Comparison of ENCODE assay signal across 1 cellular context in the genomic region with DNA sequence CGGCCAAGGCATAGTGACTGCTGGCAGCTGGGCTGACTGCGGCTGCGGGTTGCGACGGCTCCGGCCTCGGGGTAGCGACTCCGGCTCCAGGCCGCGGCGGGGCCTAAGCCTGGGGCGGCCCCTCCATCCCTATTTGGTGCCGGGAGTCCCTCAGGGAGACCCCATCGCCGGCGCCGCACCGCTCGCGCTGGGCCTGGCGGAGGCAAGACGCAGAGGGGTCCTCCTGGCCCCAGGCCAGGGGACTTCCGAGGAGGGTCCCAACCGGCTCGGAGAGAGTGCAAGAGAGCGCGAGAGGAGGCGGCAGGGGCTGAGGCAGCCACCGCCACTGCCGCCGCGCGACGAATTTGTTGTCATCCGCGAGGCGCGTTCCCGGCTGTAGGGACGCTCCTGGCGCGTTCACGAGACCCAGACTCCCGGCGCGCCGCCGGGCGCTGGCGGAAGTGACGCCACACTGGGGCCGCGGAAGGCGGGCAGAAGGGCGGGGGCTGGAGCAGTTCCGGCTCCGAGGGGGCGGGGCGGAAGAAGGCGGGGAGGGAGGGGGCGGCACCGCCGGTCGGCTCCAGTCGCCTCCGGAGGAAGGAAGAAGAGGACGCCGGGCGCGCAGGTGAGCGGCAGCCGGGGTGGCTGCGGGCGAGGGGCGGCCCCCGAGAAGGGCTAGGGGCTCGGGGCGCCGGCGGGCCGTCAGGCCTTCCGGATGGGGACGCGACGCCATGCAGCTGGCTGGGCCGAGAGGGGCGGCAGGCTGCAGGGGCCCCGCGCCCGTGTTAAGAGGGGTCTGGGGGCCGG.
TF ChIP-seq lines count a peak whose summit lies in the region.

Gene ATG2B (minus strand): TSS at position 377 of the 786 bp plus-strand sequence. CDS start 365 bp downstream, at position 12.
Gene GSKIP (plus strand): TSS at position 562 of the 786 bp plus-strand sequence. CDS start 18,722 bp downstream, outside the sequence.

TF ChIP-seq in GM12878, 131 proteins besides CTCF, POLR2A, EP300 and RAD21 (continued from another document and continues in another):
- TF ChIP-seq CUX1 (IDR thresholded peaks at IDR 0.05; ENCODE audit: insufficient replicate concordance, low read depth, low read length) (no peak), TCF12 (IDR thresholded peaks at IDR 0.05; ENCODE audit: low read depth, low read length) (0 out of 2 replicates have a peak, but pooled peaks have one; percentile 15), SIX5 (IDR thresholded peaks at IDR 0.05; ENCODE audit: low read depth, low read length, severe bottlenecking) (no peak), MYB (IDR thresholded peaks at IDR 0.05; ENCODE audit: borderline replicate concordance, low read depth, low read length) (no peak), POU2F2 (IDR thresholded peaks at IDR 0.05; ENCODE audit: borderline replicate concordance, low read depth, low read length) (0 out of 3 replicates have a peak, but pooled peaks have one; percentile 16), IRF3 (IDR thresholded peaks at IDR 0.05) (no peak), HDAC6 (IDR thresholded peaks at IDR 0.05; ENCODE audit: unreplicated experiment) (no peak), POLR2AphosphoS2 (IDR thresholded peaks at IDR 0.05; ENCODE audit: low read depth, low read length) (peak; percentile 31; the same call in 1 of the 2 replicates), KDM1A (IDR thresholded peaks at IDR 0.05; ENCODE audit: borderline replicate concordance) (no peak), USF1 (IDR thresholded peaks at IDR 0.05; ENCODE audit: borderline replicate concordance, extremely low read length, insufficient read depth, low read depth, low read length) (no peak), ESRRA (IDR thresholded peaks at IDR 0.05; ENCODE audit: low read length) (no peak), STAT3 (IDR thresholded peaks at IDR 0.05; ENCODE audit: low read depth, low read length) (no peak), EGR1 (IDR thresholded peaks at IDR 0.05; ENCODE audit: borderline replicate concordance in 1 of 2, low read depth in 2 of 2, low read length in 2 of 2) (peak in 1 of 2 experiments; percentile 45; a peak in 1 of 3 replicates), SMAD5 (IDR thresholded peaks at IDR 0.05; ENCODE audit: low read depth) (no peak), MTA3 (IDR thresholded peaks at IDR 0.05; ENCODE audit: borderline replicate concordance, low read length) (no peak), RB1 (IDR thresholded peaks at IDR 0.05; ENCODE audit: borderline replicate concordance) (0 out of 2 replicates have a peak, but pooled peaks have one; percentile 14), SUPT20H (IDR thresholded peaks at IDR 0.05; ENCODE audit: borderline replicate concordance, control insufficient read depth, low read depth, low read length) (no peak), CREM (IDR thresholded peaks at IDR 0.05; ENCODE audit: low read depth) (peak; percentile 94), BHLHE40 (IDR thresholded peaks at IDR 0.05; ENCODE audit: borderline replicate concordance in 1 of 2, low read depth in 2 of 2, low read length in 1 of 2) (peak in 1 of 2 experiments; percentile 52; a peak in 1 of 4 replicates), FOXM1 (IDR thresholded peaks at IDR 0.05; ENCODE audit: low read depth, low read length) (no peak), CHD4 (IDR thresholded peaks at IDR 0.05) (no peak), MEF2A (IDR thresholded peaks at IDR 0.05; ENCODE audit: insufficient read depth, low read depth, low read length) (no peak), PBX3 (IDR thresholded peaks at IDR 0.05; ENCODE audit: insufficient replicate concordance, low read depth, low read length) (no peak), FOXK2 (IDR thresholded peaks at IDR 0.05) (no peak), JUND (IDR thresholded peaks at IDR 0.05; ENCODE audit: low read depth, low read length) (no peak), WRNIP1 (IDR thresholded peaks at IDR 0.05; ENCODE audit: borderline replicate concordance, low read depth, low read length) (no peak), SPI1 (IDR thresholded peaks at IDR 0.05; ENCODE audit: borderline replicate concordance, insufficient read depth, low read depth, low read length) (peak; percentile 3; the same call in 1 of the 2 replicates), GATAD2B (conservative IDR thresholded peaks at IDR 0.05; ENCODE audit: low read depth) (peak; percentile 35), YBX1 (IDR thresholded peaks at IDR 0.05) (no peak), BRCA1 (IDR thresholded peaks at IDR 0.05; ENCODE audit: low read depth, low read length) (no peak), EED (IDR thresholded peaks at IDR 0.05; ENCODE audit: low read depth) (no peak), ZNF24 (IDR thresholded peaks at IDR 0.05) (no peak), DPF2 (IDR thresholded peaks at IDR 0.05) (peak; percentile 32; the same call in 1 of the 2 replicates), EZH2 (IDR thresholded peaks at IDR 0.05; ENCODE audit: borderline replicate concordance, control insufficient read depth, low read depth, low read length) (no peak), SREBF1 (IDR thresholded peaks at IDR 0.05; ENCODE audit: low read length) (no peak)
- TF ChIP-seq, protein P1, sequence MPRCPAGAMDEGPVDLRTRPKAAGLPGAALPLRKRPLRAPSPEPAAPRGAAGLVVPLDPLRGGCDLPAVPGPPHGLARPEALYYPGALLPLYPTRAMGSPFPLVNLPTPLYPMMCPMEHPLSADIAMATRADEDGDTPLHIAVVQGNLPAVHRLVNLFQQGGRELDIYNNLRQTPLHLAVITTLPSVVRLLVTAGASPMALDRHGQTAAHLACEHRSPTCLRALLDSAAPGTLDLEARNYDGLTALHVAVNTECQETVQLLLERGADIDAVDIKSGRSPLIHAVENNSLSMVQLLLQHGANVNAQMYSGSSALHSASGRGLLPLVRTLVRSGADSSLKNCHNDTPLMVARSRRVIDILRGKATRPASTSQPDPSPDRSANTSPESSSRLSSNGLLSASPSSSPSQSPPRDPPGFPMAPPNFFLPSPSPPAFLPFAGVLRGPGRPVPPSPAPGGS (IDR thresholded peaks at IDR 0.05; ENCODE audit: borderline replicate concordance, insufficient read depth, low read depth, low read length, poor library complexity, severe bottlenecking) = no peak
- TF ChIP-seq, protein P2, sequence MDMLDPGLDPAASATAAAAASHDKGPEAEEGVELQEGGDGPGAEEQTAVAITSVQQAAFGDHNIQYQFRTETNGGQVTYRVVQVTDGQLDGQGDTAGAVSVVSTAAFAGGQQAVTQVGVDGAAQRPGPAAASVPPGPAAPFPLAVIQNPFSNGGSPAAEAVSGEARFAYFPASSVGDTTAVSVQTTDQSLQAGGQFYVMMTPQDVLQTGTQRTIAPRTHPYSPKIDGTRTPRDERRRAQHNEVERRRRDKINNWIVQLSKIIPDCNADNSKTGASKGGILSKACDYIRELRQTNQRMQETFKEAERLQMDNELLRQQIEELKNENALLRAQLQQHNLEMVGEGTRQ (IDR thresholded peaks at IDR 0.05; ENCODE audit: borderline replicate concordance, low read depth, low read length) = no peak
- TF ChIP-seq, protein P3, sequence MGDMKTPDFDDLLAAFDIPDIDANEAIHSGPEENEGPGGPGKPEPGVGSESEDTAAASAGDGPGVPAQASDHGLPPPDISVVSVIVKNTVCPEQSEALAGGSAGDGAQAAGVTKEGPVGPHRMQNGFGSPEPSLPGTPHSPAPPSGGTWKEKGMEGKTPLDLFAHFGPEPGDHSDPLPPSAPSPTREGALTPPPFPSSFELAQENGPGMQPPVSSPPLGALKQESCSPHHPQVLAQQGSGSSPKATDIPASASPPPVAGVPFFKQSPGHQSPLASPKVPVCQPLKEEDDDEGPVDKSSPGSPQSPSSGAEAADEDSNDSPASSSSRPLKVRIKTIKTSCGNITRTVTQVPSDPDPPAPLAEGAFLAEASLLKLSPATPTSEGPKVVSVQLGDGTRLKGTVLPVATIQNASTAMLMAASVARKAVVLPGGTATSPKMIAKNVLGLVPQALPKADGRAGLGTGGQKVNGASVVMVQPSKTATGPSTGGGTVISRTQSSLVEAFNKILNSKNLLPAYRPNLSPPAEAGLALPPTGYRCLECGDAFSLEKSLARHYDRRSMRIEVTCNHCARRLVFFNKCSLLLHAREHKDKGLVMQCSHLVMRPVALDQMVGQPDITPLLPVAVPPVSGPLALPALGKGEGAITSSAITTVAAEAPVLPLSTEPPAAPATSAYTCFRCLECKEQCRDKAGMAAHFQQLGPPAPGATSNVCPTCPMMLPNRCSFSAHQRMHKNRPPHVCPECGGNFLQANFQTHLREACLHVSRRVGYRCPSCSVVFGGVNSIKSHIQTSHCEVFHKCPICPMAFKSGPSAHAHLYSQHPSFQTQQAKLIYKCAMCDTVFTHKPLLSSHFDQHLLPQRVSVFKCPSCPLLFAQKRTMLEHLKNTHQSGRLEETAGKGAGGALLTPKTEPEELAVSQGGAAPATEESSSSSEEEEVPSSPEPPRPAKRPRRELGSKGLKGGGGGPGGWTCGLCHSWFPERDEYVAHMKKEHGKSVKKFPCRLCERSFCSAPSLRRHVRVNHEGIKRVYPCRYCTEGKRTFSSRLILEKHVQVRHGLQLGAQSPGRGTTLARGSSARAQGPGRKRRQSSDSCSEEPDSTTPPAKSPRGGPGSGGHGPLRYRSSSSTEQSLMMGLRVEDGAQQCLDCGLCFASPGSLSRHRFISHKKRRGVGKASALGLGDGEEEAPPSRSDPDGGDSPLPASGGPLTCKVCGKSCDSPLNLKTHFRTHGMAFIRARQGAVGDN (IDR thresholded peaks at IDR 0.05) = no peak
- TF ChIP-seq, protein P4, sequence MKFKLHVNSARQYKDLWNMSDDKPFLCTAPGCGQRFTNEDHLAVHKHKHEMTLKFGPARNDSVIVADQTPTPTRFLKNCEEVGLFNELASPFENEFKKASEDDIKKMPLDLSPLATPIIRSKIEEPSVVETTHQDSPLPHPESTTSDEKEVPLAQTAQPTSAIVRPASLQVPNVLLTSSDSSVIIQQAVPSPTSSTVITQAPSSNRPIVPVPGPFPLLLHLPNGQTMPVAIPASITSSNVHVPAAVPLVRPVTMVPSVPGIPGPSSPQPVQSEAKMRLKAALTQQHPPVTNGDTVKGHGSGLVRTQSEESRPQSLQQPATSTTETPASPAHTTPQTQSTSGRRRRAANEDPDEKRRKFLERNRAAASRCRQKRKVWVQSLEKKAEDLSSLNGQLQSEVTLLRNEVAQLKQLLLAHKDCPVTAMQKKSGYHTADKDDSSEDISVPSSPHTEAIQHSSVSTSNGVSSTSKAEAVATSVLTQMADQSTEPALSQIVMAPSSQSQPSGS (IDR thresholded peaks at IDR 0.05; ENCODE audit: low read length) = no peak
- TF ChIP-seq, protein P5, sequence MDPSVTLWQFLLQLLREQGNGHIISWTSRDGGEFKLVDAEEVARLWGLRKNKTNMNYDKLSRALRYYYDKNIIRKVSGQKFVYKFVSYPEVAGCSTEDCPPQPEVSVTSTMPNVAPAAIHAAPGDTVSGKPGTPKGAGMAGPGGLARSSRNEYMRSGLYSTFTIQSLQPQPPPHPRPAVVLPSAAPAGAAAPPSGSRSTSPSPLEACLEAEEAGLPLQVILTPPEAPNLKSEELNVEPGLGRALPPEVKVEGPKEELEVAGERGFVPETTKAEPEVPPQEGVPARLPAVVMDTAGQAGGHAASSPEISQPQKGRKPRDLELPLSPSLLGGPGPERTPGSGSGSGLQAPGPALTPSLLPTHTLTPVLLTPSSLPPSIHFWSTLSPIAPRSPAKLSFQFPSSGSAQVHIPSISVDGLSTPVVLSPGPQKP (IDR thresholded peaks at IDR 0.05; ENCODE audit: low read depth, low read length) = peak; percentile 55; the same call in 1 of the 2 replicates
